Comparison of ENCODE assay signal across 17 cellular contexts in genomic region chr3:53708001-53708621, GRCh38.
DNase-seq lines count a peak whose midpoint lies in the region; ATAC-seq and TF ChIP-seq lines count a peak whose summit lies in the region.
"Had no signal": no experiment of that assay in that cellular context is flagged by ENCODE, and none has a peak within 500 bp of the region (broad histone marks: within the 10 kb centered on the region; RNA-seq: fewer than 3 reads in every experiment).

No MANE protein-coding gene starts in this region.

- no peaks in the 10 kb centered on the region for H3K36me3 ChIP-seq in cardiac muscle cell
- H3K36me3 ChIP-seq in effector memory CD4-positive, alpha-beta T cell (ENCODE audit: control insufficient read depth, insufficient read depth, low read length), result no peaks in the 10 kb centered on the region
- H3K36me3 ChIP-seq: BLaER1 treated with 17β-estradiol and CSF1 and Interleukin-3, amounts not matched to agents 10 nM and 100 nM had no signal

- no peak overlapping the region for H3K4me3 ChIP-seq in HL-60 (replicated peaks; ENCODE audit: insufficient read depth, low read length)
- H3K4me3 ChIP-seq in cardiac muscle cell, result no peak overlapping the region
- H3K4me3 ChIP-seq in effector memory CD4-positive, alpha-beta T cell (ENCODE audit: insufficient read depth, low read depth, low read length, poor library complexity, severe bottlenecking), result no peak overlapping the region
- H3K4me3 ChIP-seq: BLaER1 treated with 17β-estradiol and CSF1 and Interleukin-3, amounts not matched to agents 10 nM and 100 nM had no signal

- no peaks in the 10 kb centered on the region for H3K27me3 ChIP-seq in HL-60 (ENCODE audit: insufficient read depth, poor library complexity, severe bottlenecking)
- H3K27me3 ChIP-seq in cardiac muscle cell, result no peaks in the 10 kb centered on the region
- no peaks in the 10 kb centered on the region for H3K27me3 ChIP-seq in effector memory CD4-positive, alpha-beta T cell (replicated peaks; ENCODE audit: control insufficient read depth, insufficient read depth, low read length, poor library complexity, severe bottlenecking)
- H3K27me3 ChIP-seq: BLaER1 treated with 17β-estradiol and CSF1 and Interleukin-3, amounts not matched to agents 10 nM and 100 nM had no signal

- DNase-seq in HL-60 (ENCODE audit: low read depth in 1 of 2, low spot score in 1 of 2) (peak; percentile 56 to 86), NCI-H2227 (lab: John Stamatoyannopoulos, UW; ENCODE audit: unreplicated experiment) (peak; percentile 28), cardiac muscle cell (ENCODE audit: low read depth in 1 of 2, low spot score in 1 of 2) (peak in 1 of 2 donors; percentile 94), osteocyte (ENCODE audit: extremely low spot score, unreplicated experiment) (peak; percentile 77), putamen (ENCODE audit: low spot score) (no peak), germinal center (ENCODE audit: low spot score) (no peak)
- DNase-seq in effector memory CD4-positive, alpha-beta T cell, result no peak
- DNase-seq: activated naive CD8-positive, alpha-beta T cell treated with anti-CD3 and anti-CD28 coated beads, Interleukin-2, amount 50 U/mL, for 24 hours; activated T-cell treated with anti-CD3 and anti-CD28 coated beads, Interleukin-2, amount 50 U/mL, for 1 hour; islet precursor cell; NCI-H1694 treated with DMSO at 0.1 percent for 48 hours; stimulated activated CD4-positive, alpha-beta T cell treated with anti-CD3 and anti-CD28 coated beads, Interleukin-2, amount 100 ng/mL, for 24 hours had no signal

- H3K27me3 Mint-ChIP-seq in osteocyte (ENCODE audit: unreplicated experiment), result peaks cover 26% of the 10 kb centered on the region
- H3K27me3 Mint-ChIP-seq in stimulated activated memory B cell treated with anti-CD40 and anti-IgM and Interleukin-4, amounts not matched to agents 10 μg/mL and 1 μg/mL and 100 μg/mL, for 72 hours, result no peaks in the 10 kb centered on the region
- H3K27me3 Mint-ChIP-seq: activated naive CD8-positive, alpha-beta T cell treated with anti-CD3 and anti-CD28 coated beads, Interleukin-2, amount 50 U/mL, for 24 hours; central memory CD8-positive, alpha-beta T cell had no signal

- peak overlapping the region; percentile 72 for H3K27ac ChIP-seq in HL-60 (replicated peaks)
- peak overlapping the region; percentile 92 for H3K27ac ChIP-seq in cardiac muscle cell
- no peak overlapping the region for H3K27ac ChIP-seq in effector memory CD4-positive, alpha-beta T cell (ENCODE audit: insufficient read depth, low read length, poor library complexity, severe bottlenecking)
- H3K27ac ChIP-seq: BLaER1 treated with 17β-estradiol and CSF1 and Interleukin-3, amounts not matched to agents 10 nM and 100 nM; KMS-11 had no signal

- H3K9me3 ChIP-seq in cardiac muscle cell (ENCODE audit: low read depth), result no peaks in the 10 kb centered on the region
- no peaks in the 10 kb centered on the region for H3K9me3 ChIP-seq in effector memory CD4-positive, alpha-beta T cell (ENCODE audit: control insufficient read depth, low read length)
- H3K9me3 ChIP-seq: BLaER1 treated with 17β-estradiol and CSF1 and Interleukin-3, amounts not matched to agents 10 nM and 100 nM had no signal

- H3K4me1 ChIP-seq in cardiac muscle cell (ENCODE audit: low read depth), result peaks cover 92% of the 10 kb centered on the region
- H3K4me1 ChIP-seq in effector memory CD4-positive, alpha-beta T cell (ENCODE audit: control insufficient read depth, insufficient read depth, low read length, poor library complexity, severe bottlenecking), result no peaks in the 10 kb centered on the region

- no peaks in the 10 kb centered on the region for H3K36me3 Mint-ChIP-seq in osteocyte (ENCODE audit: unreplicated experiment)
- no peaks in the 10 kb centered on the region for H3K36me3 Mint-ChIP-seq in stimulated activated memory B cell treated with anti-CD40 and anti-IgM and Interleukin-4, amounts not matched to agents 10 μg/mL and 1 μg/mL and 100 μg/mL, for 72 hours

- H3K9me3 Mint-ChIP-seq in osteocyte (ENCODE audit: unreplicated experiment), result no peaks in the 10 kb centered on the region
- H3K9me3 Mint-ChIP-seq in stimulated activated memory B cell treated with anti-CD40 and anti-IgM and Interleukin-4, amounts not matched to agents 10 μg/mL and 1 μg/mL and 100 μg/mL, for 72 hours, result no peaks in the 10 kb centered on the region
- H3K9me3 Mint-ChIP-seq: activated naive CD8-positive, alpha-beta T cell treated with anti-CD3 and anti-CD28 coated beads, Interleukin-2, amount 50 U/mL, for 24 hours; central memory CD8-positive, alpha-beta T cell had no signal

- no peak overlapping the region for H3K4me3 Mint-ChIP-seq in osteocyte (ENCODE audit: unreplicated experiment)
- no peak overlapping the region for H3K4me3 Mint-ChIP-seq in stimulated activated memory B cell treated with anti-CD40 and anti-IgM and Interleukin-4, amounts not matched to agents 10 μg/mL and 1 μg/mL and 100 μg/mL, for 72 hours
- H3K4me3 Mint-ChIP-seq: activated naive CD8-positive, alpha-beta T cell treated with anti-CD3 and anti-CD28 coated beads, Interleukin-2, amount 50 U/mL, for 24 hours; central memory CD8-positive, alpha-beta T cell had no signal

- H3K27ac Mint-ChIP-seq in osteocyte (ENCODE audit: unreplicated experiment), result no peak overlapping the region
- H3K27ac Mint-ChIP-seq in stimulated activated memory B cell treated with anti-CD40 and anti-IgM and Interleukin-4, amounts not matched to agents 10 μg/mL and 1 μg/mL and 100 μg/mL, for 72 hours, result no peak overlapping the region
- H3K27ac Mint-ChIP-seq: activated naive CD8-positive, alpha-beta T cell treated with anti-CD3 and anti-CD28 coated beads, Interleukin-2, amount 50 U/mL, for 24 hours had no signal

- ATAC-seq in stimulated activated memory B cell treated with anti-CD40 and anti-IgM and Interleukin-4, amounts not matched to agents 10 μg/mL and 1 μg/mL and 100 μg/mL, for 72 hours, result no peak
- ATAC-seq: activated CD4-positive, CD25-positive, alpha-beta regulatory T cell treated with anti-CD3 and anti-CD28 coated beads, Interleukin-2, amount 50 U/mL, for 24 hours; activated naive CD8-positive, alpha-beta T cell treated with anti-CD3 and anti-CD28 coated beads, Interleukin-2, amount 50 U/mL, for 24 hours had no signal

- H3K4me1 Mint-ChIP-seq in osteocyte (ENCODE audit: unreplicated experiment), result peaks cover 2% of the 10 kb centered on the region
- H3K4me1 Mint-ChIP-seq in stimulated activated memory B cell treated with anti-CD40 and anti-IgM and Interleukin-4, amounts not matched to agents 10 μg/mL and 1 μg/mL and 100 μg/mL, for 72 hours, result peaks cover 36% of the 10 kb centered on the region

- TF ChIP-seq CTCF in HL-60 (IDR thresholded peaks at IDR 0.05; ENCODE audit: insufficient read depth, low read length), result no peak
- no peak for TF ChIP-seq CTCF in cardiac muscle cell (IDR thresholded peaks at IDR 0.05; ENCODE audit: low read depth, low read length)
- no peak for TF ChIP-seq CTCF in osteocyte (IDR thresholded peaks at IDR 0.05)

Comparison
In these comparisons a context has a peak if more than half of its experiments do, and no peak if none do; other contexts are left out.
1. DNase-seq: peak in HL-60 (2 of 2), NCI-H2227 (single experiment) and osteocyte (single experiment); none in effector memory CD4-positive, alpha-beta T cell (0 of 3), putamen (single experiment) and germinal center (single experiment).